Comparison of ENCODE assay signal across 35 cellular contexts in genomic region chr10:31853629-31854028, GRCh38.
"Had no signal": no experiment of that assay in that cellular context is flagged by ENCODE, and none has a peak within 500 bp of the region (broad histone marks: within the 10 kb centered on the region; RNA-seq: fewer than 3 reads in every experiment).

No MANE protein-coding gene starts in this region.

- H3K4me3 ChIP-seq: MG63 had no signal

- DNase-seq: Karpas-422, Kasumi-1, MG63, MM.1S, MV-4-11, NCI-H1048, NCI-H1092, NCI-H1092 treated with DMSO at 0.1 percent for 48 hours, NCI-H1105, NCI-H1105 treated with DMSO at 0.1 percent for 48 hours, NCI-H1417, NCI-H1417 treated with DMSO at 0.1 percent for 48 hours, NCI-H1436, NCI-H1436 treated with DMSO at 0.1 percent for 48 hours, NCI-H146, NCI-H1694, NCI-H1694 treated with DMSO at 0.1 percent for 48 hours, NCI-H187, NCI-H187 treated with DMSO at 0.1 percent for 48 hours, NCI-H1930, NCI-H2029, NCI-H2029 treated with DMSO at 0.1 percent for 48 hours, NCI-H2081, NCI-H2081 treated with DMSO at 0.1 percent for 48 hours, NCI-H2107, NCI-H2171, NCI-H2171 treated with DMSO at 0.1 percent for 48 hours, NCI-H2227 treated with DMSO at 0.1 percent for 48 hours, NCI-H226, NCI-H345, NCI-H446, NCI-H446 treated with DMSO at 0.1 percent for 48 hours, NCI-H510A, NCI-H510A treated with DMSO at 0.1 percent for 48 hours, NCI-H524 had no signal

- H3K9me3 ChIP-seq: MG63 had no signal
